Comparison of ENCODE assay signal across 2 cellular contexts in the genomic region with DNA sequence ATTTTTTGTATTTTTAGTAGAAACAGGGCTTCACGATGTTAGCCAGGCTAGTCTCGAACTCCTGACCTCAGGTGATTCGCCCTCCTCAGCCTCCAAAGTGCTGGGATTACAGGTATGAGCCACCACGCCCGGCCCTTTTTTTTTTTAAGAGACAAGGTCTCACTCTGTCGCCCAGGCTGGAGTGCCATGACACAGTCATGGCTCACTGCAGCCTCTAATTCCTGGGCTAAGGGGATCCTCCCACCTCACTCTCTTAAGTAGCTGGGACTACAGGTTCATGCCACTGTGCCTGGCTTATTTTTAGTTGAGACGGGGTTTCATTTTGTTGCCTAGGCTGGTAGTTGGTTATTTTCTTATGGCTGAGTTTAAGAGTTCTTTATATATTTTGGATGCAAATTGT.
DNase-seq lines count a peak whose midpoint lies in the region; ATAC-seq and TF ChIP-seq lines count a peak whose summit lies in the region.
"Not testable (repeated sequence)": the region's sequence is repeated elsewhere in the genome, so short reads cannot be mapped to it uniquely, and the experiment has no call there.

No MANE protein-coding gene starts in this region.

- H4K20me1 ChIP-seq in HCT116 (ENCODE audit: insufficient read depth): not testable (repeated sequence)

- not testable (repeated sequence) for H3K79me2 ChIP-seq in HCT116 (ENCODE audit: insufficient read depth, low read length)

- DNase-seq in HCT116 (ENCODE audit: low read depth, low spot score): not testable (repeated sequence)

- TF ChIP-seq RAD21 in HCT116 (IDR thresholded peaks at IDR 0.05; ENCODE audit: low read depth): not testable (repeated sequence)

- TF ChIP-seq CTCF in HCT116 (IDR thresholded peaks at IDR 0.05 in 2 of 3, conservative IDR thresholded peaks at IDR 0.05 in 1 of 3; ENCODE audit: borderline replicate concordance in 1 of 3, insufficient read depth in 1 of 3, low read depth in 2 of 3, low read length in 2 of 3): not testable (repeated sequence)

- not testable (repeated sequence) for H3K27ac ChIP-seq in HCT116 (ENCODE audit: low read depth, low read length)

- ATAC-seq in HCT116: peak; percentile 55; the same call in 1 of the 2 replicates
- peak; percentile 81 for ATAC-seq in esophagus mucosa

- not testable (repeated sequence) for TF ChIP-seq POLR2A in HCT116 (IDR thresholded peaks at IDR 0.05; ENCODE audit: borderline replicate concordance, extremely low read depth, insufficient read depth, insufficient read length)

- not testable (repeated sequence) for H3K27me3 ChIP-seq in HCT116 (ENCODE audit: insufficient read depth, low read length)

- not testable (repeated sequence) for H2AFZ ChIP-seq in HCT116 (ENCODE audit: low read depth, low read length, poor library complexity, severe bottlenecking)

- not testable (repeated sequence) for H3K4me1 ChIP-seq in HCT116 (ENCODE audit: control insufficient read depth in 1 of 2, insufficient read depth in 2 of 2, low read length in 2 of 2)

- RAD21 ChIA-PET in HCT116 (lab: Charles Lee; ENCODE audit: low non-redundant PET in 1 of 2, low total read pairs in 2 of 2, uncharacterized antibody in 2 of 2, unreplicated experiment in 2 of 2): not testable (repeated sequence)

- not testable (repeated sequence) for H3K4me2 ChIP-seq in HCT116 (ENCODE audit: low read length)

- POLR2A ChIA-PET in HCT116 (lab: Charles Lee): not testable (repeated sequence)

- not testable (repeated sequence) for H3K9ac ChIP-seq in HCT116 (ENCODE audit: low read length)

- intact Hi-C loops in HCT116 (cut with micrococcal nuclease): not testable (repeated sequence)

- BruUV-seq in HCT116 (replicated peaks; lab: Mats Ljungman, UMichigan): not testable (repeated sequence)

- H3K9me3 ChIP-seq in HCT116 (ENCODE audit: control insufficient read depth in 1 of 2, insufficient read depth in 1 of 2, low read depth in 1 of 2, low read length in 2 of 2): not testable (repeated sequence)

- CTCF ChIA-PET in HCT116 (lab: Charles Lee): not testable (repeated sequence)

- not testable (repeated sequence) for H3K4me3 ChIP-seq in HCT116 (replicated peaks in 1 of 2; ENCODE audit: low read depth in 1 of 2, low read length in 2 of 2)

- H3K9me2 ChIP-seq in HCT116 (ENCODE audit: insufficient read depth): not testable (repeated sequence)

- not testable (repeated sequence) for H3K36me3 ChIP-seq in HCT116 (ENCODE audit: control insufficient read depth in 1 of 2, insufficient read depth in 2 of 2, low read length in 2 of 2)
